ENCODE assay signal across 8 cellular contexts in the genomic region with DNA sequence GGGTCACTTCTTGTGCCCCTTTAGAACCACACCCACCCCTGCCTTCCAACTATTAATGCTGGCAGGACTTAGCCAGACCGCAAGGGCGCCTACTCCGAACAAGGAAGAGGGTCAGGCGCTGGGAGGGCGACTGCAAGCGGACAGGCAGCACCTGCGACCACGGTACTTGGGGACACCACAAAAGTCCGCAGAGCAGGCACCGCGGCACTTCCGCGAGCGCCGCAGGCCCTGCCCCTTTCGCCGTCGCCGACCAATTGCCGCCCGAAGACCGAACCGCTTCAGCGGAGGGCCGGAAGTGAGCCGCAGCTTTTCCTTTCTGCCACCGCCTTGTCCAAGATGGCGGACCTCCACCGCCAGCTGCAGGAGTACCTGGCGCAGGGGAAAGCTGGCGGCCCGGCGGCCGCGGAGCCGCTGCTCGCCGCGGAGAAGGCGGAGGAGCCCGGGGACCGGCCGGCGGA. TPM values are rescaled to one million over a fixed set of nuclear protein-coding genes. Genes with fewer than 3 reads are reported as not detected.
DNase-seq lines count a peak whose midpoint lies in the region; ATAC-seq and TF ChIP-seq lines count a peak whose summit lies in the region.

A gene with protein sequence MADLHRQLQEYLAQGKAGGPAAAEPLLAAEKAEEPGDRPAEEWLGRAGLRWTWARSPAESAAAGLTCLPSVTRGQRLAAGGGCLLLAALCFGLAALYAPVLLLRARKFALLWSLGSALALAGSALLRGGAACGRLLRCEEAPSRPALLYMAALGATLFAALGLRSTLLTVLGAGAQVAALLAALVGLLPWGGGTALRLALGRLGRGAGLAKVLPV (plus strand): TSS at position 305 of the 458 bp plus-strand sequence. CDS start 32 bp downstream, at position 337.

- H3K27ac Mint-ChIP-seq in HFFc6, result peak within 1 kb of the TSS; percentile 91

- TF ChIP-seq POLR2A in gastroesophageal sphincter (IDR thresholded peaks at IDR 0.05), result peak; percentile 93 to 95

- DNase-seq in GM06990 (ENCODE audit: extremely low read depth, insufficient read length) (peak; percentile 97), HFFc6 (peak; percentile 88), MV-4-11 (lab: John Stamatoyannopoulos, UW) (peak; percentile 89), SJCRH30 (peak; percentile 92 to 93), non-pigmented ciliary epithelial cell (ENCODE audit: low read depth) (peak; percentile 42), substantia nigra (lab: John Stamatoyannopoulos, UW) (peak; percentile 55 to 93 (median 85))
- DNase-seq in activated naive CD4-positive, alpha-beta T cell treated with Interleukin-2 at 50 U/mL for 16 hours, result peak; percentile 91

- H3K4me3 ChIP-seq in GM06990 (replicated peaks; ENCODE audit: low read depth, low read length) (peak within 1 kb of the TSS; percentile 66), SJCRH30 (peak within 1 kb of the TSS; percentile 67), gastroesophageal sphincter (peak within 1 kb of the TSS; percentile 27 to 73)

- TF ChIP-seq CTCF in GM06990 (IDR thresholded peaks at IDR 0.05; ENCODE audit: insufficient read depth, low read length, poor library complexity, severe bottlenecking), result no peak
- TF ChIP-seq CTCF in HFFc6 (IDR thresholded peaks at IDR 0.05), result no peak
- no peak for TF ChIP-seq CTCF in gastroesophageal sphincter (IDR thresholded peaks at IDR 0.05)

- H3K27me3 Mint-ChIP-seq in HFFc6 (ENCODE audit: insufficient read depth), result no peaks in the 10 kb centered on the region; the same call in 1 of the 2 replicates

- peak within 1 kb of the TSS; percentile 90 for H3K4me3 Mint-ChIP-seq in HFFc6

- peak within 1 kb of the TSS; percentile 62 for H3K27ac ChIP-seq in SJCRH30
- peak within 1 kb of the TSS; percentile 21 to 100 (median 97) for H3K27ac ChIP-seq in gastroesophageal sphincter
- H3K27ac ChIP-seq in substantia nigra (ENCODE audit: low read depth, low read length, poor library complexity, severe bottlenecking), result peak within 1 kb of the TSS; percentile 89

- no CpG with 5 or more reads among the region's 44 CpGs for WGBS in gastroesophageal sphincter (ENCODE audit: low coverage in 1 of 2), 2 donors

- peaks cover 15% of the 10 kb centered on the region; the same call in 1 of the 2 replicates for H3K36me3 Mint-ChIP-seq in HFFc6 (ENCODE audit: low read depth)

- H3K4me1 ChIP-seq in SJCRH30 (no peaks in the 10 kb centered on the region), gastroesophageal sphincter (peaks cover 0 to 42% (median 10%) of the 10 kb centered on the region in 3 donors)

- no peaks in the 10 kb centered on the region for H3K9me3 Mint-ChIP-seq in HFFc6

- H3K9me3 ChIP-seq in SJCRH30 (replicated peaks) (no peaks in the 10 kb centered on the region), gastroesophageal sphincter (no peaks in the 10 kb centered on the region)

- H3K4me1 Mint-ChIP-seq in HFFc6 (ENCODE audit: low read depth), result peaks cover 39% of the 10 kb centered on the region

- TF ChIP-seq EP300 in gastroesophageal sphincter (IDR thresholded peaks at IDR 0.05), result no peak

- H3K27me3 ChIP-seq in GM06990 (replicated peaks; ENCODE audit: control insufficient read depth, insufficient read depth, low read length) (no peaks in the 10 kb centered on the region), SJCRH30 (no peaks in the 10 kb centered on the region), gastroesophageal sphincter (no peaks in the 10 kb centered on the region)

- ATAC-seq in gastroesophageal sphincter, result peak; percentile 91

- H3K36me3 ChIP-seq in GM06990 (ENCODE audit: control insufficient read depth, insufficient read depth, low read length) (peaks cover 4% of the 10 kb centered on the region; the same call in 1 of the 2 replicates), SJCRH30 (peaks cover 9% of the 10 kb centered on the region; the same call in 1 of the 2 replicates), gastroesophageal sphincter (peaks cover 0 to 8% of the 10 kb centered on the region in 2 donors)

RNA-seq across cellular contexts. Expression of the gene that starts here (rescaled TPM):
- 1 to 10 TPM; 2.5 to 3.2 (median 3.0) TPM for total RNA-seq in HFFc6 (2021; fragmentation: NEBNext Ultra II Directional; extraction: Animal tissue kit (Norgen Biotek cat#: 25700))
- total RNA-seq in SJCRH30 (2014; rRNA removed; shearing (Covaris generic)), result 10.0 and 12.7 TPM in 2 replicates
- 10 to 100 TPM in 2 of 4 donors, 1 to 10 TPM in 2; 7.2 to 15.2 (median 10.3) TPM for total RNA-seq in gastroesophageal sphincter

Comparison
In these comparisons a context has a peak if more than half of its experiments do, and no peak if none do; other contexts are left out.
1. Peak in every context shown above with its lines: DNase-seq, ATAC-seq, H3K4me3 ChIP-seq and H3K27ac ChIP-seq.
2. DNase-seq: peak in every context shown above with its lines; median percentile 97 in GM06990; 92 in SJCRH30; 91 in activated naive CD4-positive, alpha-beta T cell treated with Interleukin-2 at 50 U/mL for 16 hours; 89 in MV-4-11; 88 in HFFc6; 85 in substantia nigra; 42 in non-pigmented ciliary epithelial cell.